11 cellular contexts compared by ENCODE assay signal in genomic region chr9:70485273-70485858, GRCh38.
DNase-seq lines count a peak whose midpoint lies in the region; ATAC-seq and TF ChIP-seq lines count a peak whose summit lies in the region.
"Had no signal": no experiment of that assay in that cellular context is flagged by ENCODE, and none has a peak within 500 bp of the region (broad histone marks: within the 10 kb centered on the region; RNA-seq: fewer than 3 reads in every experiment).

No MANE protein-coding gene starts in this region.

- ATAC-seq in heart left ventricle (peak in 3 of 4 donors; percentile 58 to 61 (median 58)), esophagus mucosa (no peak), HG02973 (IDR thresholded peaks at IDR 0.05; ENCODE audit: unreplicated experiment) (no peak)

- no TSS peak for BruUV-seq in MCF 10A (replicated peaks; lab: Mats Ljungman, UMichigan)
- no TSS peak for BruUV-seq in mammary epithelial cell (replicated peaks; lab: Mats Ljungman, UMichigan)

- H3K27ac ChIP-seq in mammary epithelial cell (ENCODE audit: insufficient read depth, low read depth, low read length): no peak overlapping the region
- peak overlapping the region; percentile 14 to 95 (median 72) for H3K27ac ChIP-seq in heart left ventricle

- no peak overlapping the region for H3K9ac ChIP-seq in mammary epithelial cell (ENCODE audit: insufficient read depth, low read length)

- POLR2A ChIA-PET in MCF 10A (lab: Yijun Ruan, JAX): interaction anchor here (1.4 to 3.8 kb wide), 7 partner anchors 24 to 117 kb away, joined by 3 to 42 read pairs (median 7); partner anchors contain the start of gene KLF9

- H3K36me3 ChIP-seq in mammary epithelial cell (ENCODE audit: insufficient read depth, low read length) (no peaks in the 10 kb centered on the region), heart left ventricle (no peaks in the 10 kb centered on the region)

- no peaks in the 10 kb centered on the region for H3K36me3 Mint-ChIP-seq in MCF 10A (ENCODE audit: insufficient read depth, unreplicated experiment)
- H3K36me3 Mint-ChIP-seq: natural killer cell treated with Interleukin-12 subunit alpha and Interleukin-12 subunit beta and Interleukin-15 and Interleukin-18, amount 100 ng/mL, for 72 hours had no signal

- no peak for DNase-seq in MCF 10A (ENCODE audit: unreplicated experiment)
- no peak for DNase-seq in mammary epithelial cell
- peak in 4 of 5 donors; percentile 40 to 75 (median 68) for DNase-seq in heart left ventricle
- peak; percentile 86 for DNase-seq in posterior vena cava (ENCODE audit: low spot score)
- no peak for DNase-seq in EL
- DNase-seq in NCI-H524 treated with DMSO at 0.1 percent for 48 hours (lab: John Stamatoyannopoulos, UW): no peak
- DNase-seq: activated CD4-positive, CD25-positive, alpha-beta regulatory T cell; activated effector memory CD4-positive, alpha-beta T cell treated with anti-CD3 and anti-CD28 coated beads, Interleukin-2, amount 50 U/mL, for 16 hours had no signal

- H3K9me3 ChIP-seq in mammary epithelial cell (replicated peaks; ENCODE audit: insufficient read depth, low read length): no peaks in the 10 kb centered on the region
- H3K9me3 ChIP-seq in heart left ventricle: no peaks in the 10 kb centered on the region

- H4K20me1 ChIP-seq in mammary epithelial cell (ENCODE audit: insufficient read depth, low read length): no peaks in the 10 kb centered on the region

- dilution Hi-C loops in mammary epithelial cell (cut with HindIII; ENCODE audit: low sequenced_read_pairs): no loop called here

- in situ Hi-C loops in mammary epithelial cell (cut with MboI; ENCODE audit: low sequenced_read_pairs in 2 of 2): loop anchor here (10.0 to 25.0 kb wide), 2 partner anchors 123 to 131 kb away; no protein-coding TSS in a partner anchor

- no peaks in the 10 kb centered on the region for H3K79me2 ChIP-seq in mammary epithelial cell (ENCODE audit: insufficient read depth, low read length)

- H3K27me3 ChIP-seq in mammary epithelial cell (ENCODE audit: insufficient read depth, low read length) (no peaks in the 10 kb centered on the region), heart left ventricle (no peaks in the 10 kb centered on the region)

- CTCF ChIA-PET in MCF 10A (lab: Yijun Ruan, JAX) (interaction anchor here (0.6 to 2.2 kb wide), 14 partner anchors 13 to 131 kb away, joined by 3 to 13 read pairs (median 4); no protein-coding TSS in a partner anchor), mammary epithelial cell (lab: Charles Lee; ENCODE audit: low non-redundant PET) (interaction anchor here (0.7 kb wide), 1 partner anchor 153 kb away, joined by 3 read pairs; no protein-coding TSS in a partner anchor)

- no peak overlapping the region for H3K4me2 ChIP-seq in mammary epithelial cell (ENCODE audit: insufficient read depth, low read depth, low read length)

- H3K27ac Mint-ChIP-seq in MCF 10A (ENCODE audit: low read depth, unreplicated experiment): peak overlapping the region; percentile 44
- H3K27ac Mint-ChIP-seq: natural killer cell treated with Interleukin-12 subunit alpha and Interleukin-12 subunit beta and Interleukin-15 and Interleukin-18, amount 100 ng/mL, for 72 hours had no signal

- H2AFZ ChIP-seq in mammary epithelial cell (ENCODE audit: low read depth, low read length): no peak overlapping the region

- no peak overlapping the region for H3K4me3 Mint-ChIP-seq in MCF 10A (ENCODE audit: unreplicated experiment)
- H3K4me3 Mint-ChIP-seq: natural killer cell treated with Interleukin-12 subunit alpha and Interleukin-12 subunit beta and Interleukin-15 and Interleukin-18, amount 100 ng/mL, for 72 hours had no signal

- H3K4me1 ChIP-seq in mammary epithelial cell (ENCODE audit: insufficient read depth, low read length): peaks cover 23% of the 10 kb centered on the region
- H3K4me1 ChIP-seq in heart left ventricle: peaks cover 26 to 74% (median 53%) of the 10 kb centered on the region in 12 donors

- intact Hi-C loops in MCF 10A (cut with micrococcal nuclease): no loop called here
- intact Hi-C loops in mammary epithelial cell (cut with micrococcal nuclease): loop anchor here (2.0 kb wide), 1 partner anchor 117 kb away; no protein-coding TSS in a partner anchor
- intact Hi-C loops in heart left ventricle (cut with DNase I): loop anchor here in 6 of 10 donors (2.0 to 10.0 kb wide), 6 partner anchors 102 to 133 kb away; no protein-coding TSS in a partner anchor
- intact Hi-C loops in posterior vena cava (cut with DNase I): loop anchor here (10.0 kb wide), 1 partner anchor 109 kb away; no protein-coding TSS in a partner anchor

- no peaks in the 10 kb centered on the region for H3K27me3 Mint-ChIP-seq in MCF 10A (ENCODE audit: insufficient read depth, unreplicated experiment)

- no peak for TF ChIP-seq POLR2A in heart left ventricle (IDR thresholded peaks at IDR 0.05)

- no peaks in the 10 kb centered on the region for H3K9me3 Mint-ChIP-seq in MCF 10A (ENCODE audit: unreplicated experiment)
- H3K9me3 Mint-ChIP-seq: natural killer cell treated with Interleukin-12 subunit alpha and Interleukin-12 subunit beta and Interleukin-15 and Interleukin-18, amount 100 ng/mL, for 72 hours had no signal

- WGBS in mammary epithelial cell (ENCODE audit: low coverage, missing lambda C conversion rate): 78% methylated on average over 4 of the region's 5 CpGs
- 31 to 42% (median 36%) methylated on average over 5 of the region's 5 CpGs for WGBS in heart left ventricle, 4 donors

- H3K4me1 Mint-ChIP-seq in MCF 10A (ENCODE audit: insufficient read depth, unreplicated experiment): peaks cover 36% of the 10 kb centered on the region

- TF ChIP-seq CTCF in MCF 10A (IDR thresholded peaks at IDR 0.05; ENCODE audit: unreplicated experiment) (no peak), mammary epithelial cell (conservative IDR thresholded peaks at IDR 0.05 in 1 of 2, IDR thresholded peaks at IDR 0.05 in 1 of 2; ENCODE audit: extremely low read depth in 1 of 2, insufficient read depth in 1 of 2, low read depth in 1 of 2, low read length in 2 of 2) (no peak), heart left ventricle (IDR thresholded peaks at IDR 0.05) (no peak)

- H3K4me3 ChIP-seq in mammary epithelial cell (replicated peaks in 1 of 3; ENCODE audit: insufficient read depth in 1 of 3, low read depth in 2 of 3, low read length in 3 of 3) (no peak overlapping the region), heart left ventricle (no peak overlapping the region)

Comparison
In these comparisons a context has a peak if more than half of its experiments do, and no peak if none do; other contexts are left out.
1. DNase-seq: peak in heart left ventricle (4 of 5) and posterior vena cava (single experiment); none in MCF 10A (single experiment), mammary epithelial cell (single experiment), EL (single experiment) and NCI-H524 treated with DMSO at 0.1 percent for 48 hours (single experiment).
2. ATAC-seq: peak in heart left ventricle (3 of 4); none in esophagus mucosa (single experiment) and HG02973 (single experiment).